Comparison of ENCODE assay signal across 8 cellular contexts in genomic region chr12:76032043-76032981, GRCh38. TPM values are rescaled to one million over a fixed set of nuclear protein-coding genes. Genes with fewer than 3 reads are reported as not detected.
A peak's percentile ranks its signal among the peaks of the same experiment; 100 is the strongest.
DNase-seq lines count a peak whose midpoint lies in the region; ATAC-seq, FAIRE-seq and TF ChIP-seq lines count a peak whose summit lies in the region.

No MANE protein-coding gene starts in this region.

- H3K9me3 ChIP-seq in spleen = no peaks in the 10 kb centered on the region

- DNase-seq in BJ (ENCODE audit: low read depth) (no peak), GM19239 (ENCODE audit: insufficient read length, low spot score) (no peak), caudate nucleus (lab: John Stamatoyannopoulos, UW) (peak in 32 of 61 donors; percentile 5 to 84 (median 64)), iris pigment epithelial cell (ENCODE audit: low read depth) (peak; percentile 79), spleen (no peak), cerebellar nuclear complex (lab: John Stamatoyannopoulos, UW) (no peak)

- peak; percentile 87 for FAIRE-seq in GM19239 (lab: Jason Lieb, UNC)

- CTCF ChIA-PET in BJ (lab: Yijun Ruan, JAX) = interaction anchor here (0.5 to 9.0 kb wide), 16 partner anchors 18 to 507 kb away, joined by 3 to 98 read pairs (median 4); no protein-coding TSS in a partner anchor

- H3K27me3 ChIP-seq in BJ (ENCODE audit: control insufficient read depth, insufficient read depth, low read length) = no peaks in the 10 kb centered on the region
- peaks cover 0 to 30% (median 8%) of the 10 kb centered on the region in 7 donors for H3K27me3 ChIP-seq in spleen (replicated peaks in 1 of 7)

- no peak for TF ChIP-seq POLR2A in spleen (IDR thresholded peaks at IDR 0.05)

- WGBS in spleen, 5 donors = 7 to 10% (median 8%) methylated on average over 58 of the region's 58 CpGs

- peaks cover 5 to 60% (median 44%) of the 10 kb centered on the region in 6 donors for H3K4me1 ChIP-seq in spleen

- H3K36me3 ChIP-seq in BJ (ENCODE audit: control insufficient read depth, insufficient read depth, low read length) (no peaks in the 10 kb centered on the region), spleen (no peaks in the 10 kb centered on the region)

- intact Hi-C loops in spleen (cut with DNase I; ENCODE audit: low total_unique reads) = loop anchor here (2.0 kb wide), 1 partner anchor 508 kb away; no protein-coding TSS in a partner anchor

- peak overlapping the region; percentile 96 for H3K27ac ChIP-seq in caudate nucleus (ENCODE audit: low read depth, low read length)
- peak overlapping the region; percentile 89 to 97 (median 92) for H3K27ac ChIP-seq in spleen

- H3K4me3 ChIP-seq in BJ (ENCODE audit: low read depth, low read length) (peak overlapping the region; percentile 70), spleen (peak overlapping the region; percentile 55 to 89 (median 77))

- TF ChIP-seq CTCF in BJ (IDR thresholded peaks at IDR 0.05; ENCODE audit: insufficient read depth, low read depth, low read length) (no peak), spleen (IDR thresholded peaks at IDR 0.05 in 8 of 11, conservative IDR thresholded peaks at IDR 0.05 in 3 of 11) (no peak)

- ATAC-seq in HG03280 (IDR thresholded peaks at IDR 0.05; ENCODE audit: unreplicated experiment) (peak; percentile 33), SK-N-SH treated with all-trans-retinoic acid at 6 μM for 48 hours (peak; percentile 27)

- POLR2A ChIA-PET in BJ (lab: Charles Lee) = interaction anchor here (0.5 to 1.1 kb wide), 5 partner anchors 201 to 521 kb away, joined by 3 to 7 read pairs (median 3); partner anchors contain the start of gene KRR1

TF ChIP-seq in SK-N-SH treated with all-trans-retinoic acid at 6 μM for 48 hours, 23 proteins besides CTCF, POLR2A, EP300 and RAD21:
- no peak for TF ChIP-seq BACH2 (CRISPR knock-in tag; IDR thresholded peaks at IDR 0.05; ENCODE audit: borderline replicate concordance)
- no peak for TF ChIP-seq ZNF70 (CRISPR knock-in tag; IDR thresholded peaks at IDR 0.05)
- TF ChIP-seq, protein P1, sequence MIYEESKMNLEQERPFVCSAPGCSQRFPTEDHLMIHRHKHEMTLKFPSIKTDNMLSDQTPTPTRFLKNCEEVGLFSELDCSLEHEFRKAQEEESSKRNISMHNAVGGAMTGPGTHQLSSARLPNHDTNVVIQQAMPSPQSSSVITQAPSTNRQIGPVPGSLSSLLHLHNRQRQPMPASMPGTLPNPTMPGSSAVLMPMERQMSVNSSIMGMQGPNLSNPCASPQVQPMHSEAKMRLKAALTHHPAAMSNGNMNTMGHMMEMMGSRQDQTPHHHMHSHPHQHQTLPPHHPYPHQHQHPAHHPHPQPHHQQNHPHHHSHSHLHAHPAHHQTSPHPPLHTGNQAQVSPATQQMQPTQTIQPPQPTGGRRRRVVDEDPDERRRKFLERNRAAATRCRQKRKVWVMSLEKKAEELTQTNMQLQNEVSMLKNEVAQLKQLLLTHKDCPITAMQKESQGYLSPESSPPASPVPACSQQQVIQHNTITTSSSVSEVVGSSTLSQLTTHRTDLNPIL (CRISPR knock-in tag; IDR thresholded peaks at IDR 0.05; ENCODE audit: low read depth) = no peak
- TF ChIP-seq TSHZ2 (CRISPR knock-in tag; IDR thresholded peaks at IDR 0.05) = no peak
- TF ChIP-seq ISL1 (CRISPR knock-in tag; IDR thresholded peaks at IDR 0.05) = no peak
- TF ChIP-seq RARB (CRISPR knock-in tag; IDR thresholded peaks at IDR 0.05) = no peak
- TF ChIP-seq ZFP30 (CRISPR knock-in tag; IDR thresholded peaks at IDR 0.05) = no peak
- TF ChIP-seq ZNF8 (CRISPR knock-in tag; IDR thresholded peaks at IDR 0.05) = no peak
- TF ChIP-seq GLIS3 (CRISPR knock-in tag; IDR thresholded peaks at IDR 0.05) = no peak
- no peak for TF ChIP-seq ZC3H10 (CRISPR knock-in tag; IDR thresholded peaks at IDR 0.05)
- TF ChIP-seq, protein P2, sequence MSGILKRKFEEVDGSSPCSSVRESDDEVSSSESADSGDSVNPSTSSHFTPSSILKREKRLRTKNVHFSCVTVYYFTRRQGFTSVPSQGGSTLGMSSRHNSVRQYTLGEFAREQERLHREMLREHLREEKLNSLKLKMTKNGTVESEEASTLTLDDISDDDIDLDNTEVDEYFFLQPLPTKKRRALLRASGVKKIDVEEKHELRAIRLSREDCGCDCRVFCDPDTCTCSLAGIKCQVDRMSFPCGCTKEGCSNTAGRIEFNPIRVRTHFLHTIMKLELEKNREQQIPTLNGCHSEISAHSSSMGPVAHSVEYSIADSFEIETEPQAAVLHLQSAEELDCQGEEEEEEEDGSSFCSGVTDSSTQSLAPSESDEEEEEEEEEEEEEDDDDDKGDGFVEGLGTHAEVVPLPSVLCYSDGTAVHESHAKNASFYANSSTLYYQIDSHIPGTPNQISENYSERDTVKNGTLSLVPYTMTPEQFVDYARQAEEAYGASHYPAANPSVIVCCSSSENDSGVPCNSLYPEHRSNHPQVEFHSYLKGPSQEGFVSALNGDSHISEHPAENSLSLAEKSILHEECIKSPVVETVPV (CRISPR knock-in tag; IDR thresholded peaks at IDR 0.05) = no peak
- no peak for TF ChIP-seq TCF4 (CRISPR knock-in tag; IDR thresholded peaks at IDR 0.05; ENCODE audit: borderline replicate concordance)
- no peak for TF ChIP-seq ESRRG (CRISPR knock-in tag; IDR thresholded peaks at IDR 0.05)
- no peak for TF ChIP-seq PATZ1 (CRISPR knock-in tag; IDR thresholded peaks at IDR 0.05; ENCODE audit: borderline replicate concordance)
- TF ChIP-seq ZFP3 (CRISPR knock-in tag; IDR thresholded peaks at IDR 0.05) = no peak
- no peak for TF ChIP-seq SNAI2 (CRISPR knock-in tag; IDR thresholded peaks at IDR 0.05)
- no peak for TF ChIP-seq ZNF565 (CRISPR knock-in tag; conservative IDR thresholded peaks at IDR 0.05; ENCODE audit: low read depth)
- no peak for TF ChIP-seq OSR1 (CRISPR knock-in tag; IDR thresholded peaks at IDR 0.05)
- TF ChIP-seq PPARA (CRISPR knock-in tag; IDR thresholded peaks at IDR 0.05; ENCODE audit: borderline replicate concordance) = no peak
- TF ChIP-seq POU6F1 (CRISPR knock-in tag; IDR thresholded peaks at IDR 0.05; ENCODE audit: borderline replicate concordance, low read depth) = no peak
TF ChIP-seq in SK-N-SH treated with all-trans-retinoic acid at 6 μM for 48 hours: peak in this region for 0.

RNA-seq across cellular contexts. Expression of gene PHLDA1, which starts 0.7 kb away (rescaled TPM):
- polyA plus RNA-seq in BJ (2011; rRNA removed) (8.1 and 12.1 TPM in 2 replicates), spleen (1 to 10 TPM; 2.2 to 5.5 (median 2.2) TPM)
- 13.5 and 13.7 TPM in 2 replicates for polyA minus RNA-seq in BJ (2011; rRNA and poly(A)+ RNA removed)
- total RNA-seq in spleen = 10 to 100 TPM in 6 of 7 donors, 1 to 10 TPM in 1; 9.3 to 44.4 (median 23.9) TPM

RNA-seq across cellular contexts. Expression of gene NAP1L1, which starts 52.2 kb away (rescaled TPM):
- polyA plus RNA-seq in BJ (2011; rRNA removed) (111 and 245 TPM in 2 replicates), spleen (100 to 1,000 TPM; 354 to 533 (median 456) TPM)
- polyA minus RNA-seq in BJ (2011; rRNA and poly(A)+ RNA removed) = 39.7 and 57.9 TPM in 2 replicates
- total RNA-seq in spleen = 100 to 1,000 TPM; 353 to 460 (median 404) TPM

Comparison
In these comparisons a context has a peak if more than half of its experiments do, and no peak if none do; other contexts are left out.
1. DNase-seq: peak in caudate nucleus (32 of 61) and iris pigment epithelial cell (single experiment); none in BJ (single experiment), GM19239 (single experiment), spleen (single experiment) and cerebellar nuclear complex (0 of 2).